Comparison of ENCODE assay signal across 1 cellular context in the genomic region with DNA sequence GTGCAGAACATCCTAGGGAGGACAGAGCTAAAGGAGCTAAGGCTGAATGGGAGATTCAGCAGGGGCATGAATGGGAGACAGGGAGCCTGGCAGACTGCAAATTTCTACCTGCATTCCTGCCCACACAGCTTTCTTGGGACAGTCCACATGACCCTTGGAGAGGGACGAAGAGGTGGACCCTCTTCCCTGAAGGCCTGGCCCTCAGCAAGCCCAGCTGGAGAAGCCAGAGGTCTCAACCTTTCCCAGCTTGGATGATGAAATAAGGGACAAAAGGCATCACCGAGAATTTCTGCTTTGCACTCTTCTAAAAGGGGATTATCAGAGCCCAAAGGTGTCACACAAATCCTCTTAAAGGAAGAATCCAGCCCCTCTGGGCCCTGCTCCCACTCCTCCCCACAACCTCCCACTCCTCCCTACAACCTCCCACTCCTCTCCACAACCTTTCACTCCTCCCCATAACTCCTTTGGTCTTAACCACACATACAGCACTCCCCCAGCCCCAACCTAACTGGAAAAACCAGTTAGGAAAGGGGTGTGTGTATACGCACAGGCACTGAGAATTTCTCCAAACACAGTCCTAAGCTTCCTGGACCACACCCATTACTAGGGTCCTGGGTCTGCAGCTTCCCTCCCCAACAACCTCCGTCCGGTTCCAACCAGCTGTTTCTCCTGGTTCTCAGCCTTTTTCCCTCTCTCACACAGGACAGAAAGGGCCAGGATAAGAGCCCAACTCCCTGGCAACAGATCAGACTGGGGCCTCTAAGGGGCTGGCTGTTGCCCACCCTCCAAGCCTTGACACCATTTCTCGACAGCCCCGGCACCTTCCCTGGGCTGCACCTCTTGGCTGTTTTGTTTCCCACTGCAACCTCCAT.
A peak's percentile ranks its signal among the peaks of the same experiment; 100 is the strongest.
TF ChIP-seq lines count a peak whose summit lies in the region.

No MANE protein-coding gene starts in this region.

TF ChIP-seq in HepG2, 621 proteins besides CTCF, POLR2A, EP300 and RAD21:
- TF ChIP-seq FOXC1 (CRISPR knock-in tag; IDR thresholded peaks at IDR 0.05; ENCODE audit: borderline replicate concordance) = no peak
- peak; percentile 85 for TF ChIP-seq ZNF263 (CRISPR knock-in tag; IDR thresholded peaks at IDR 0.05)
